In the genomic region with DNA sequence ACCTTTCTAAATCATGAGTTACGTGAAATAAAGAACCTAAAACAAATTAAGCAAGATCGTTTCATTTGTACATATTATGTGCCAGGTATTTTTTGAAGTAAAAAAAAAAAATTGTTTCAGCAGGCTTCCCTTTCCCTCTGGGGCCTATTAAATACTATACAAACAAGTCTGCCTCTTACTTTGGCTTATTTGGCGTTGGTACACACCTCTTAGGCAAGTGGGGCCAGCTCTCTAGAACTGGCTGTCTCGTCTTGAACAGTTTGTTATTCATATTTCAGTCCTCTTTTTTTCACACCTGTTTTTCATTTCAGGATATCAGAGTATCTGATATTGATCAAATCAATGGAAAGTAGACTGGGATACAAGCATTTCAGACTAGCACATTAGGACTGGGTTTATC, we compare ENCODE assay signal across 27 cellular contexts. TPM values are rescaled to one million over a fixed set of nuclear protein-coding genes. Genes with fewer than 3 reads are reported as not detected.
A peak's percentile ranks its signal among the peaks of the same experiment; 100 is the strongest.
DNase-seq lines count a peak whose midpoint lies in the region; ATAC-seq, FAIRE-seq and TF ChIP-seq lines count a peak whose summit lies in the region.
"Had no signal": no experiment of that assay in that cellular context is flagged by ENCODE, and none has a peak within 500 bp of the region (broad histone marks: within the 10 kb centered on the region; RNA-seq: fewer than 3 reads in every experiment).

No MANE protein-coding gene starts in this region.

- H3K4me1 ChIP-seq in prostate gland (replicated peaks) = peaks cover 4% of the 10 kb centered on the region

- H3K36me3 ChIP-seq in prostate gland = no peaks in the 10 kb centered on the region
- H3K36me3 ChIP-seq: thyroid gland had no signal

- intact Hi-C loops in prostate gland (cut with DNase I) = loop anchor here (5.0 to 10.0 kb wide), 2 partner anchors 157 to 165 kb away; no protein-coding TSS in a partner anchor

- FAIRE-seq in H54 (lab: Jason Lieb, UNC) = no peak
- FAIRE-seq: GM12878 had no signal

- no peaks in the 10 kb centered on the region for H3K27me3 ChIP-seq in prostate gland (replicated peaks; ENCODE audit: insufficient read depth)
- H3K27me3 ChIP-seq: thyroid gland had no signal

- ATAC-seq in HG02852 (IDR thresholded peaks at IDR 0.05; ENCODE audit: unreplicated experiment) (no peak), GM21825 (IDR thresholded peaks at IDR 0.05; ENCODE audit: unreplicated experiment) (no peak)
- ATAC-seq: GM12878; naive thymus-derived CD4-positive, alpha-beta T cell had no signal

- TF ChIP-seq POLR2A in prostate gland (IDR thresholded peaks at IDR 0.05) (no peak), H54 (IDR thresholded peaks at IDR 0.05; ENCODE audit: low read depth, low read length) (no peak)

- no peaks in the 10 kb centered on the region for H3K9me3 ChIP-seq in prostate gland
- H3K9me3 ChIP-seq: thyroid gland had no signal

- WGBS in prostate gland = 20% methylated on average over 4 of the region's 4 CpGs

- H3K4me3 ChIP-seq in prostate gland (no peak overlapping the region), coronary artery (no peak overlapping the region)
- H3K4me3 ChIP-seq: GM12878, thyroid gland had no signal

- H3K27ac ChIP-seq in prostate gland = peak overlapping the region; percentile 56 to 57
- H3K27ac ChIP-seq in coronary artery = no peak overlapping the region

- DNase-seq in DMS79 (lab: John Stamatoyannopoulos, UW) = peak; percentile 9
- DNase-seq in NCI-H1436 treated with DMSO at 0.1 percent for 48 hours (lab: John Stamatoyannopoulos, UW) = peak; percentile 75
- DNase-seq in NCI-H526 treated with DMSO at 0.1 percent for 48 hours (lab: John Stamatoyannopoulos, UW) = peak; percentile 38
- DNase-seq in prostate gland (ENCODE audit: low spot score) = peak; percentile 56
- DNase-seq in H54 (ENCODE audit: insufficient read length, low spot score) = no peak
- no peak for DNase-seq in coronary artery (ENCODE audit: low spot score)
- DNase-seq: activated CD4-positive, alpha-beta T cell treated with anti-CD3 and anti-CD28 coated beads for 1 hour; activated naive CD4-positive, alpha-beta T cell; activated T-cell treated with anti-CD3 and anti-CD28 coated beads, Interleukin-2, amount 50 U/mL, for 24 hours; amniotic stem cell; caudate nucleus; CD4-positive, alpha-beta T cell; dermis blood vessel endothelial cell; DND-41; HFFc6; kidney glomerular epithelial cell; naive thymus-derived CD4-positive, alpha-beta T cell; occipital lobe; OCI-M1; Right ventricle myocardium superior; stimulated activated CD4-positive, alpha-beta T cell treated with anti-CD3 and anti-CD28 coated beads, Interleukin-4, amount 100 ng/mL, for 24 hours; stimulated activated naive CD4-positive, alpha-beta T cell treated with Interleukin-2 at 50 U/mL for 16 hours; SW 1271; thyroid gland had no signal

- TF ChIP-seq CTCF in prostate gland (IDR thresholded peaks at IDR 0.05) (no peak), coronary artery (IDR thresholded peaks at IDR 0.05) (no peak)

RNA-seq across cellular contexts. Expression of a gene that starts 27.4 kb away (rescaled TPM):
- 10 to 100 TPM; 31.3 to 34.9 TPM for total RNA-seq in prostate gland

RNA-seq across cellular contexts. Expression of a gene that starts 40.1 kb away (rescaled TPM):
- total RNA-seq in prostate gland = 10 to 100 TPM in 1 of 2 donors, 1 to 10 TPM in 1; 3.6 to 16.5 TPM
- total RNA-seq: CD4-positive, alpha-beta T cell; GM12878 had no signal

Comparison
In these comparisons a context has a peak if more than half of its experiments do, and no peak if none do; other contexts are left out.
1. DNase-seq: peak in DMS79 (single experiment), NCI-H1436 treated with DMSO at 0.1 percent for 48 hours (single experiment), NCI-H526 treated with DMSO at 0.1 percent for 48 hours (single experiment) and prostate gland (single experiment); none in H54 (single experiment) and coronary artery (single experiment).
2. H3K27ac ChIP-seq: peak in prostate gland (2 of 2); none in coronary artery (0 of 2).